Comparison of ENCODE assay signal across 9 cellular contexts in the genomic region with DNA sequence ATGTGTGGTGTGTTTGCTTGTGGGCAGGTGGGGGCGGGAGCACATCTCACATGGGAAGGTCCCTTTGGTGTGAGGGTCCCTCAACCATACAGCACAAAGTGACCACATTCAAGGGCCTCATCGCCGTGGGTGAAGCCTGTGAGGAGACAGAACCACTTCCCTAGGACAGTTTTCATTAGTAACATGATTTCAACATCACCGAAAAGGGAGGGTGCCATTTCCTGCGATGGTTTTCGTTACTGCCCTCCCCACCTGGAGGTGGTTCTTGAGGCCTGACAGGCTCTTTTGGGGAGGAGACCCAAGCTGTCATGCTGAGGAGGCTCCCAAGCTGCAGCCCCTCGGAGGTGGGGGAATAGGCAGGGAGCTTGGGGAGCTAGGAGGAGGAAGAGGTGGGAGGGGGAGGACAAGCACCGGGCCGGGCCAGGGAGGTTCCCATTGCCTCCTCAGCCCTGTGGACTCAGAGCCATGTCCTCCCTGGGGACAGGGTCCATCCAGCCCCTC. TPM values are rescaled to one million over a fixed set of nuclear protein-coding genes. Genes with fewer than 3 reads are reported as not detected.
A peak's percentile ranks its signal among the peaks of the same experiment; 100 is the strongest.
DNase-seq lines count a peak whose midpoint lies in the region; ATAC-seq and TF ChIP-seq lines count a peak whose summit lies in the region.
"Had no signal": no experiment of that assay in that cellular context is flagged by ENCODE, and none has a peak within 500 bp of the region (broad histone marks: within the 10 kb centered on the region; RNA-seq: fewer than 3 reads in every experiment).

No MANE protein-coding gene starts in this region.

- DNase-seq in SIG-M5 treated with dmso at 0.1 percent for 504 hours (lab: John Stamatoyannopoulos, UW; ENCODE audit: unreplicated experiment) (peak; percentile 93), right atrium auricular region (ENCODE audit: low spot score) (peak; percentile 57), WERI-Rb-1 (no peak)
- DNase-seq in stimulated activated naive B cell treated with anti-CD40 and anti-IgM and Interleukin-4, amounts not matched to agents 10 μg/mL and 1 μg/mL and 100 μg/mL, for 72 hours: peak; percentile 50
- DNase-seq: hippocampal formation had no signal

- ATAC-seq in GM18498 (IDR thresholded peaks at IDR 0.05; ENCODE audit: unreplicated experiment) (peak; percentile 41), GM21529 (IDR thresholded peaks at IDR 0.05; ENCODE audit: unreplicated experiment) (no peak), GM21528 (IDR thresholded peaks at IDR 0.05; ENCODE audit: low FRiP score, unreplicated experiment) (no peak)
- ATAC-seq in stimulated activated naive B cell treated with anti-CD40 and anti-IgM and Interleukin-4, amounts not matched to agents 10 μg/mL and 1 μg/mL and 100 μg/mL, for 72 hours (replicated peaks): peak; percentile 60 to 70

- peaks cover 12 to 16% of the 10 kb centered on the region in 2 donors for H3K9me3 Mint-ChIP-seq in stimulated activated naive B cell treated with anti-CD40 and anti-IgM and Interleukin-4, amounts not matched to agents 10 μg/mL and 1 μg/mL and 100 μg/mL, for 72 hours

- peaks cover 28 to 72% of the 10 kb centered on the region in 2 donors for H3K4me1 Mint-ChIP-seq in stimulated activated naive B cell treated with anti-CD40 and anti-IgM and Interleukin-4, amounts not matched to agents 10 μg/mL and 1 μg/mL and 100 μg/mL, for 72 hours

- peak overlapping the region; percentile 87 for H3K27ac Mint-ChIP-seq in stimulated activated naive B cell treated with anti-CD40 and anti-IgM and Interleukin-4, amounts not matched to agents 10 μg/mL and 1 μg/mL and 100 μg/mL, for 72 hours

- no peak for TF ChIP-seq CTCF in right atrium auricular region (IDR thresholded peaks at IDR 0.05)
- no peak for TF ChIP-seq CTCF in WERI-Rb-1 (IDR thresholded peaks at IDR 0.05; ENCODE audit: low read depth, low read length)

- H3K4me3 Mint-ChIP-seq in stimulated activated naive B cell treated with anti-CD40 and anti-IgM and Interleukin-4, amounts not matched to agents 10 μg/mL and 1 μg/mL and 100 μg/mL, for 72 hours: peak overlapping the region in 1 of 2 donors; percentile 32

- H3K9me3 ChIP-seq in right atrium auricular region (no peaks in the 10 kb centered on the region), WERI-Rb-1 (ENCODE audit: severe bottlenecking) (peaks cover 29% of the 10 kb centered on the region)

- peaks cover 0 to 17% of the 10 kb centered on the region in 2 donors for H3K27me3 Mint-ChIP-seq in stimulated activated naive B cell treated with anti-CD40 and anti-IgM and Interleukin-4, amounts not matched to agents 10 μg/mL and 1 μg/mL and 100 μg/mL, for 72 hours

- peaks cover 46 to 60% of the 10 kb centered on the region in 2 donors for H3K36me3 Mint-ChIP-seq in stimulated activated naive B cell treated with anti-CD40 and anti-IgM and Interleukin-4, amounts not matched to agents 10 μg/mL and 1 μg/mL and 100 μg/mL, for 72 hours

- no peaks in the 10 kb centered on the region for H3K27me3 ChIP-seq in right atrium auricular region
- H3K27me3 ChIP-seq in WERI-Rb-1 (ENCODE audit: insufficient read depth, low read depth, severe bottlenecking): peaks cover 98% of the 10 kb centered on the region

- H3K4me3 ChIP-seq in right atrium auricular region (no peak overlapping the region), WERI-Rb-1 (ENCODE audit: low read depth, low read length) (no peak overlapping the region)

- no peaks in the 10 kb centered on the region for H3K4me1 ChIP-seq in right atrium auricular region

- peak overlapping the region; percentile 22 to 35 for H3K27ac ChIP-seq in right atrium auricular region
- no peak overlapping the region for H3K27ac ChIP-seq in WERI-Rb-1

- H3K36me3 ChIP-seq in right atrium auricular region (no peaks in the 10 kb centered on the region), WERI-Rb-1 (no peaks in the 10 kb centered on the region)

RNA-seq across cellular contexts. Expression of a gene that starts 9.5 kb away (rescaled TPM):
- under 1 TPM in 1 of 2 donors, not detected in 1; 0.31 TPM for total RNA-seq in right atrium auricular region
- total RNA-seq: HT-29 had no signal

RNA-seq across cellular contexts. Expression of a gene that starts 24.2 kb away (rescaled TPM):
- total RNA-seq in right atrium auricular region: under 1 TPM in 1 of 2 donors, not detected in 1; 0.98 TPM

RNA-seq across cellular contexts. Expression of a gene that starts 45.6 kb away (rescaled TPM):
- not detected for total RNA-seq in right atrium auricular region
- total RNA-seq: HT-29 had no signal

RNA-seq across cellular contexts. Expression of a gene that starts 55.3 kb away (rescaled TPM):
- 1 to 10 TPM; 2.0 to 7.8 TPM for total RNA-seq in right atrium auricular region
- total RNA-seq: HT-29 had no signal

Comparison
In these comparisons a context has a peak if more than half of its experiments do, and no peak if none do; other contexts are left out.
1. ATAC-seq: peak in GM18498 (single experiment) and stimulated activated naive B cell treated with anti-CD40 and anti-IgM and Interleukin-4, amounts not matched to agents 10 μg/mL and 1 μg/mL and 100 μg/mL, for 72 hours (2 of 2); none in GM21529 (single experiment) and GM21528 (single experiment).